Comparison of ENCODE assay signal across 28 cellular contexts in the genomic region with DNA sequence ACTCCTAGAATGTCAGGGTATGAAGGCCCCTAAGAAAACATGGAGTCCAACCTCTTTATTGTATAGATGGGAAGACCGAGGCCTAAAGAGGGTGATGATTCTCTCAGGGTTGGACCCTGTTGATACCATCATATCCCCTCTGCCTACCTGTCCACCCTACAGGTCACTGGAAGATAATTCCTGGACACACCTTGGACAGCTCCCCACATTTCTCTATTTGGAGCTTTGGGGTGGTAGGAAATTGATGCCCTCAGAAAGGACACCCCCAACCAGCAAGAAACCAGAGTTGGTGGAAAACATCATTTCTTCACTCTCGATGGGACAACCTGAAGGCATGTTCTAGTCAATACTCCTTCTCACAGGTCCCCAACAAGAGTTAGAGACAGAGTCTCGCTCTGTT. TPM values are rescaled to one million over a fixed set of nuclear protein-coding genes. Genes with fewer than 3 reads are reported as not detected.
"Had no signal": no experiment of that assay in that cellular context is flagged by ENCODE, and none has a peak within 500 bp of the region (broad histone marks: within the 10 kb centered on the region; RNA-seq: fewer than 3 reads in every experiment).

No MANE protein-coding gene starts in this region.

- H3K27ac ChIP-seq: body of pancreas, esophagus muscularis mucosa, foreskin keratinocyte, gastroesophageal sphincter, heart right ventricle, WERI-Rb-1 had no signal

- H3K9me3 ChIP-seq: body of pancreas, esophagus muscularis mucosa, gastroesophageal sphincter, heart right ventricle had no signal

- ATAC-seq: activated CD4-positive, CD25-positive, alpha-beta regulatory T cell treated with anti-CD3 and anti-CD28 coated beads, Interleukin-2, amount 50 U/mL, for 24 hours; activated CD8-positive, alpha-beta T cell treated with anti-CD3 and anti-CD28 coated beads for 36 hours; activated T-cell treated with anti-CD3 and anti-CD28 coated beads, Interleukin-2, amount 50 U/mL, for 4 hours; activated T-helper 17 cell treated with anti-CD3 and anti-CD28 coated beads, Interleukin-2, amount 50 U/mL, for 72 hours; body of pancreas; effector memory CD8-positive, alpha-beta T cell; foreskin keratinocyte; gastroesophageal sphincter; heart right ventricle had no signal

- H3K27me3 ChIP-seq: body of pancreas, esophagus muscularis mucosa, gastroesophageal sphincter had no signal

- DNase-seq: activated B cell treated with CpG ODN at 0.5 μM for 24 hours; activated CD4-positive, alpha-beta T cell treated with anti-CD3 and anti-CD28 coated beads for 48 hours; activated CD4-positive, alpha-beta T cell treated with anti-CD3 and anti-CD28 coated beads, Interleukin-2, amount 50 U/mL, for 1 hour; activated CD4-positive, alpha-beta T cell treated with anti-CD3 and anti-CD28 coated beads, Interleukin-2, amount 50 U/mL, for 48 hours; activated CD8-positive, alpha-beta memory T cell treated with anti-CD3 and anti-CD28 coated beads for 24 hours; activated CD8-positive, alpha-beta T cell treated with anti-CD3 and anti-CD28 coated beads for 36 hours; activated effector memory CD4-positive, alpha-beta T cell treated with Interleukin-2 at 50 U/mL for 16 hours; activated gamma-delta T cell treated with Interleukin-2 at 50 U/mL for 16 hours; activated naive CD4-positive, alpha-beta T cell treated with anti-CD3 and anti-CD28 coated beads, Interleukin-2, amount 50 U/mL, for 16 hours; activated naive CD4-positive, alpha-beta T cell treated with Interleukin-2 at 50 U/mL for 16 hours; activated T-cell treated with anti-CD3 and anti-CD28 coated beads, Interleukin-2, amount 50 U/mL, for 4 hours; amniotic stem cell; aorta; body of pancreas; caudate nucleus; cortex of kidney; dermis blood vessel endothelial cell; effector CD4-positive, alpha-beta T cell; effector memory CD8-positive, alpha-beta T cell; erythroblast; foreskin keratinocyte; heart right ventricle; T1000; WERI-Rb-1 had no signal

- H3K4me3 ChIP-seq: body of pancreas, esophagus muscularis mucosa, gastroesophageal sphincter, heart right ventricle had no signal

- H3K4me1 ChIP-seq: foreskin keratinocyte had no signal

RNA-seq across cellular contexts. Expression of gene TCEA3, which starts 3.0 kb away (rescaled TPM):
- total RNA-seq: activated B cell treated with CpG ODN at 0.5 μM for 24 hours had no signal
